Comparison of ENCODE assay signal across 26 cellular contexts in the genomic region with DNA sequence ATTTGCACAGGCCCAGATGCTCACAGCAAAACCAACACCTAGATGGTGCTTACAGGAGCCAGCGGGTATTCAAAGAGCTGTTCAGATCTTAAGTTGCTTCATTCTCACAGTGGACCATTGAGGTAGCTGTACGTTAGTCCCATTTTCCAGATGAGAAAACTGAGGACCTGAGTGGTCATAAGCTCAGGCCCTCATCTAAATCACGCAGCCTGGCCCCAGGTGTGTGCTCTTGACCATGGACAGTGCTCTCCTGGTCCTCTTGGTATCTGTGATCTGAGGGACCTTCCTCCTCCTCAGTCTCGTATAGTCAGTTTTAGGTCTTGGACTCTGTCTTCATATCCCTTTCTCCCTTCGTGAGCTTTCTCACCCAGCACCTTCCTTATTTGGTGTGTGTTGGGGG. TPM values are rescaled to one million over a fixed set of nuclear protein-coding genes. Genes with fewer than 3 reads are reported as not detected.
DNase-seq lines count a peak whose midpoint lies in the region; ATAC-seq, FAIRE-seq and TF ChIP-seq lines count a peak whose summit lies in the region.
"Had no signal": no experiment of that assay in that cellular context is flagged by ENCODE, and none has a peak within 500 bp of the region (broad histone marks: within the 10 kb centered on the region; RNA-seq: fewer than 3 reads in every experiment).

No MANE protein-coding gene starts in this region.

- H3K9me3 Mint-ChIP-seq in naive thymus-derived CD4-positive, alpha-beta T cell = no peaks in the 10 kb centered on the region
- H3K9me3 Mint-ChIP-seq: activated CD4-positive, alpha-beta memory T cell treated with anti-CD3 and anti-CD28 coated beads for 36 hours; activated naive CD8-positive, alpha-beta T cell treated with anti-CD3 and anti-CD28 coated beads for 36 hours; activated T-helper 2 cell treated with anti-CD3 and anti-CD28 coated beads, Interferon-gamma antibody, Interleukin-2, Interleukin-4, amounts not matched to agents 10 μg/mL and 5 μg/mL and 100 μg/mL, durations not matched to agents 14 hours and 24 hours and 36 hours; effector memory CD8-positive, alpha-beta T cell; GM23338 had no signal

- no peaks in the 10 kb centered on the region for H3K9me1 ChIP-seq in K562 (ENCODE audit: control insufficient read depth, insufficient read depth, low read length)

- no peaks in the 10 kb centered on the region for H3K4me1 Mint-ChIP-seq in naive thymus-derived CD4-positive, alpha-beta T cell
- H3K4me1 Mint-ChIP-seq: activated naive CD8-positive, alpha-beta T cell treated with anti-CD3 and anti-CD28 coated beads for 36 hours had no signal

- no peak overlapping the region for H3K27ac ChIP-seq in K562 (ENCODE audit: extremely low read depth, low read depth, low read length)
- H3K27ac ChIP-seq in muscle layer of colon (ENCODE audit: low read depth, low read length) = peak overlapping the region; percentile 64
- H3K27ac ChIP-seq in temporal lobe (ENCODE audit: low read depth, low read length) = peak overlapping the region; percentile 90
- H3K27ac ChIP-seq in naive thymus-derived CD4-positive, alpha-beta T cell (ENCODE audit: low read depth, low read length) = no peak overlapping the region
- H3K27ac ChIP-seq: colonic mucosa, lower lobe of right lung, testis had no signal

- BruUV-seq in K562 (replicated peaks; lab: Mats Ljungman, UMichigan) = no TSS peak

- intact Hi-C loops in K562 (cut with micrococcal nuclease) = no loop called here
- intact Hi-C loops in naive thymus-derived CD4-positive, alpha-beta T cell (cut with micrococcal nuclease) = no loop called here

- H3K27me3 Mint-ChIP-seq in naive thymus-derived CD4-positive, alpha-beta T cell = peaks cover 0 to 4% (median 0%) of the 10 kb centered on the region in 5 donors
- H3K27me3 Mint-ChIP-seq: activated CD4-positive, alpha-beta memory T cell treated with anti-CD3 and anti-CD28 coated beads for 36 hours; activated naive CD8-positive, alpha-beta T cell treated with anti-CD3 and anti-CD28 coated beads for 36 hours had no signal

- H3K9me3 ChIP-seq in K562 (replicated peaks; ENCODE audit: control insufficient read depth, insufficient read depth, low read depth, low read length) (no peaks in the 10 kb centered on the region), muscle layer of colon (ENCODE audit: low read length) (no peaks in the 10 kb centered on the region)
- H3K9me3 ChIP-seq in naive thymus-derived CD4-positive, alpha-beta T cell (ENCODE audit: control insufficient read depth in 2 of 3, low read length in 3 of 3) = no peaks in the 10 kb centered on the region
- H3K9me3 ChIP-seq: colonic mucosa, gastrocnemius medialis, lower lobe of right lung, testis had no signal

- FAIRE-seq in K562 (lab: Jason Lieb, UNC) = no peak
- FAIRE-seq: small intestine had no signal

- H3K36me3 ChIP-seq in K562 (ENCODE audit: control insufficient read depth, insufficient read depth, low read length) = no peaks in the 10 kb centered on the region
- H3K36me3 ChIP-seq in muscle layer of colon (ENCODE audit: insufficient read depth, low read length) = peaks cover 19% of the 10 kb centered on the region
- H3K36me3 ChIP-seq in naive thymus-derived CD4-positive, alpha-beta T cell (ENCODE audit: control insufficient read depth in 2 of 3, insufficient read depth in 3 of 3, low read length in 3 of 3) = no peaks in the 10 kb centered on the region
- H3K36me3 ChIP-seq: colonic mucosa had no signal

- H3K4me3 ChIP-seq in K562 (no peak overlapping the region), muscle layer of colon (ENCODE audit: low read depth in 1 of 2, low read length in 2 of 2) (no peak overlapping the region)
- no peak overlapping the region for H3K4me3 ChIP-seq in naive thymus-derived CD4-positive, alpha-beta T cell (ENCODE audit: low read length)
- H3K4me3 ChIP-seq: colonic mucosa, gastrocnemius medialis, GM23338, lower lobe of right lung, testis had no signal

- H3K36me3 Mint-ChIP-seq in naive thymus-derived CD4-positive, alpha-beta T cell = no peaks in the 10 kb centered on the region
- H3K36me3 Mint-ChIP-seq: activated CD4-positive, alpha-beta memory T cell treated with anti-CD3 and anti-CD28 coated beads for 36 hours; activated naive CD8-positive, alpha-beta T cell treated with anti-CD3 and anti-CD28 coated beads for 36 hours had no signal

- DNase-seq in K562 (ENCODE audit: extremely low read depth in 1 of 4, low spot score in 3 of 4) (no peak), midbrain (lab: John Stamatoyannopoulos, UW) (no peak)
- DNase-seq in naive thymus-derived CD4-positive, alpha-beta T cell = no peak
- DNase-seq: activated CD4-positive, alpha-beta memory T cell treated with anti-CD3 and anti-CD28 coated beads for 36 hours; activated CD4-positive, CD25-positive, alpha-beta regulatory T cell; activated naive CD8-positive, alpha-beta T cell treated with anti-CD3 and anti-CD28 coated beads for 36 hours; AML-193; effector memory CD8-positive, alpha-beta T cell; GDM1; islet precursor cell; MM.1S; NCI-H2081 treated with DMSO at 0.1 percent for 48 hours; NCI-H82; stimulated activated CD4-positive, alpha-beta T cell treated with anti-CD3 and anti-CD28 coated beads, Interleukin-2, amount 100 ng/mL, for 24 hours had no signal

- H2AFZ ChIP-seq in K562 (ENCODE audit: low read depth, low read length) = no peak overlapping the region
- H2AFZ ChIP-seq: GM23338 had no signal

- no peak overlapping the region for H3K4me2 ChIP-seq in K562 (ENCODE audit: insufficient read depth, low read length)
- H3K4me2 ChIP-seq: GM23338 had no signal

- TF ChIP-seq RAD21 in Ishikawa (IDR thresholded peaks at IDR 0.05; ENCODE audit: low read depth) = no peak
- no peak for TF ChIP-seq RAD21 in K562 (CRISPR knock-in tag; conservative IDR thresholded peaks at IDR 0.05 in 1 of 2, IDR thresholded peaks at IDR 0.05 in 1 of 2)

- TF ChIP-seq EP300 in Ishikawa (IDR thresholded peaks at IDR 0.05; ENCODE audit: borderline replicate concordance) = no peak
- no peak for TF ChIP-seq EP300 in K562 (IDR thresholded peaks at IDR 0.05; ENCODE audit: low read length)

- H3K4me1 ChIP-seq in K562 (replicated peaks in 1 of 2; ENCODE audit: control insufficient read depth in 2 of 2, insufficient read depth in 2 of 2, low read length in 2 of 2) = no peaks in the 10 kb centered on the region
- peaks cover 33% of the 10 kb centered on the region for H3K4me1 ChIP-seq in muscle layer of colon (ENCODE audit: insufficient read depth, low read length)
- no peaks in the 10 kb centered on the region for H3K4me1 ChIP-seq in naive thymus-derived CD4-positive, alpha-beta T cell (ENCODE audit: control insufficient read depth in 2 of 2, insufficient read depth in 2 of 2, low read length in 2 of 2)
- H3K4me1 ChIP-seq: colonic mucosa, testis had no signal

- no peak for ATAC-seq in K562
- no peak for ATAC-seq in GM21423 (IDR thresholded peaks at IDR 0.05; ENCODE audit: unreplicated experiment)
- ATAC-seq in naive thymus-derived CD4-positive, alpha-beta T cell = no peak
- ATAC-seq: effector memory CD8-positive, alpha-beta T cell; GM23338 had no signal

- no peaks in the 10 kb centered on the region; the same call in 1 of the 2 replicates for H4K20me1 ChIP-seq in K562 (replicated peaks; ENCODE audit: control insufficient read depth, insufficient read depth, low read length)

- POLR2A ChIA-PET in K562 (lab: Yijun Ruan, JAX) = interaction anchor here (0.9 kb wide), 1 partner anchor 12 kb away, joined by 3 read pairs; no protein-coding TSS in a partner anchor
- POLR2A ChIA-PET in naive thymus-derived CD4-positive, alpha-beta T cell (lab: Charles Lee) = no interaction called here

- TF ChIP-seq CTCF in K562 (IDR thresholded peaks at IDR 0.05 in 2 of 3, conservative IDR thresholded peaks at IDR 0.05 in 1 of 3; ENCODE audit: insufficient read depth in 2 of 3, low read depth in 1 of 3, low read length in 3 of 3) = no peak

- no peaks in the 10 kb centered on the region for H3K79me2 ChIP-seq in K562 (ENCODE audit: control insufficient read depth, insufficient read depth, low read length)

- H3K4me3 Mint-ChIP-seq in naive thymus-derived CD4-positive, alpha-beta T cell = no peak overlapping the region
- H3K4me3 Mint-ChIP-seq: activated CD4-positive, alpha-beta memory T cell treated with anti-CD3 and anti-CD28 coated beads for 36 hours; activated naive CD8-positive, alpha-beta T cell treated with anti-CD3 and anti-CD28 coated beads for 36 hours; effector memory CD8-positive, alpha-beta T cell; GM23338 had no signal

- H3K9ac ChIP-seq in K562 (ENCODE audit: insufficient read depth in 1 of 2, low read depth in 2 of 2, low read length in 2 of 2) = no peak overlapping the region
- H3K9ac ChIP-seq in muscle layer of colon (ENCODE audit: low read length) = no peak overlapping the region

- CTCF ChIA-PET in K562 (lab: Yijun Ruan, JAX; ENCODE audit: low intra/inter-chr PET ratio) = no interaction called here
- CTCF ChIA-PET in naive thymus-derived CD4-positive, alpha-beta T cell (lab: Charles Lee) = no interaction called here

- in situ Hi-C loops in K562 (cut with MboI) = no loop called here

- H3K27ac Mint-ChIP-seq in naive thymus-derived CD4-positive, alpha-beta T cell = no peak overlapping the region
- H3K27ac Mint-ChIP-seq: activated CD4-positive, alpha-beta memory T cell treated with anti-CD3 and anti-CD28 coated beads for 36 hours; activated naive CD8-positive, alpha-beta T cell treated with anti-CD3 and anti-CD28 coated beads for 36 hours; activated T-helper 2 cell treated with anti-CD3 and anti-CD28 coated beads, Interferon-gamma antibody, Interleukin-2, Interleukin-4, amounts not matched to agents 10 μg/mL and 5 μg/mL and 100 μg/mL, durations not matched to agents 14 hours and 24 hours and 36 hours; GM23338 had no signal

- H3K27me3 ChIP-seq in K562 (ENCODE audit: control insufficient read depth in 2 of 2, insufficient read depth in 2 of 2, low read length in 2 of 2) (peaks cover 5 to 51% of the 10 kb centered on the region in 2 experiments; a peak in 3 of 5 replicates), muscle layer of colon (ENCODE audit: control insufficient read depth in 1 of 2, insufficient read depth in 2 of 2, low read length in 2 of 2) (no peaks in the 10 kb centered on the region)
- no peaks in the 10 kb centered on the region for H3K27me3 ChIP-seq in naive thymus-derived CD4-positive, alpha-beta T cell (ENCODE audit: control insufficient read depth in 2 of 2, insufficient read depth in 2 of 2, low read length in 2 of 2)
- H3K27me3 ChIP-seq: colonic mucosa, gastrocnemius medialis, testis had no signal

- 4% methylated on average over 4 of the region's 5 CpGs for WGBS in K562 (ENCODE audit: insufficient coverage, low coverage, missing lambda C conversion rate)

- TF ChIP-seq POLR2A in K562 (conservative IDR thresholded peaks at IDR 0.05) = no peak

RNA-seq across cellular contexts. Expression of a gene that starts 43.7 kb away (rescaled TPM):
- total RNA-seq in K562 (2011; cell fraction: chromatin; rRNA removed; ENCODE audit: low replicate concordance) = not detected in 2 replicates
- total RNA-seq in K562 (2011; cell fraction: nucleolus; rRNA removed) = not detected in 2 replicates
- total RNA-seq in K562 (2011; cell fraction: nucleoplasm; rRNA removed) = not detected in 2 replicates
- total RNA-seq in K562 (2014; rRNA removed) (not detected in 2 replicates), K562 (2014; rRNA removed; fragmentation: Illumina TruSeq; extraction: Trizol) (0.15 TPM in 1 of 2 replicates, not detected in the other), K562 (2015; rRNA removed; fragmentation: Illumina TruSeq; extraction: Trizol) (0.11 TPM in 1 of 2 replicates, not detected in the other), K562 (2021) (0.11 and 0.16 TPM in 2 replicates), temporal lobe (46.7 TPM)
- polyA plus RNA-seq in K562 (2011; rRNA removed) (0.04 TPM in 1 of 2 replicates, not detected in the other), K562 (2014; fragmentation: Illumina TruSeq; extraction: Trizol) (not detected in 2 replicates), K562 (2014; fragmentation: Nextera tagmentation; extraction: Ambion mirVana) (under 1 TPM in 1 of 2 experiments, not detected in 1; 0.06 TPM), K562 (2014; rRNA removed) (not detected in 2 replicates)
- 0.10 TPM in 1 of 2 replicates, not detected in the other for polyA plus RNA-seq in K562 (2011; cell fraction: cytosol; rRNA removed)
- polyA plus RNA-seq in K562 (2011; cell fraction: nucleus; rRNA removed) = not detected in 2 replicates
- polyA plus RNA-seq in K562 (2012) = 0.25 TPM in 1 of 2 replicates, not detected in the other
- polyA minus RNA-seq in K562 (2011; rRNA and poly(A)+ RNA removed) = not detected in 2 replicates
- 0.91 TPM in 1 of 2 replicates, not detected in the other for polyA minus RNA-seq in K562 (2011; cell fraction: cytosol; rRNA and poly(A)+ RNA removed)
- polyA minus RNA-seq in K562 (2011; cell fraction: nucleus; rRNA and poly(A)+ RNA removed) = not detected in 2 replicates
- under 1 TPM in 4 of 5 experiments, not detected in 1; 0.22 to 0.64 (median 0.40) TPM for total RNA-seq in naive thymus-derived CD4-positive, alpha-beta T cell
- not detected for polyA plus RNA-seq in naive thymus-derived CD4-positive, alpha-beta T cell
- total RNA-seq: activated CD4-positive, alpha-beta memory T cell treated with anti-CD3 and anti-CD28 coated beads for 36 hours; activated naive CD8-positive, alpha-beta T cell treated with anti-CD3 and anti-CD28 coated beads for 36 hours; activated T-helper 2 cell treated with anti-CD3 and anti-CD28 coated beads, Interferon-gamma antibody, Interleukin-2, Interleukin-4, amounts not matched to agents 10 μg/mL and 5 μg/mL and 100 μg/mL, durations not matched to agents 14 hours and 24 hours and 36 hours had no signal

RNA-seq across cellular contexts. Expression of a gene that starts 50.6 kb away (rescaled TPM):
- total RNA-seq in K562 (2011; cell fraction: chromatin; rRNA removed; ENCODE audit: low replicate concordance) = not detected in 2 replicates
- not detected in 2 replicates for total RNA-seq in K562 (2011; cell fraction: nucleolus; rRNA removed)
- total RNA-seq in K562 (2011; cell fraction: nucleoplasm; rRNA removed) = not detected in 2 replicates
- total RNA-seq in K562 (2014; rRNA removed) (not detected in 2 replicates), K562 (2014; rRNA removed; fragmentation: Illumina TruSeq; extraction: Trizol) (not detected in 2 replicates), K562 (2015; rRNA removed; fragmentation: Illumina TruSeq; extraction: Trizol) (not detected in 2 replicates), K562 (2021) (not detected in 2 replicates), temporal lobe (not detected)
- polyA plus RNA-seq in K562 (2011; rRNA removed) (not detected in 2 replicates), K562 (2014; fragmentation: Illumina TruSeq; extraction: Trizol) (not detected in 2 replicates), K562 (2014; fragmentation: Nextera tagmentation; extraction: Ambion mirVana) (not detected), K562 (2014; rRNA removed) (not detected in 2 replicates)
- not detected in 2 replicates for polyA plus RNA-seq in K562 (2011; cell fraction: cytosol; rRNA removed)
- not detected in 2 replicates for polyA plus RNA-seq in K562 (2011; cell fraction: nucleus; rRNA removed)
- polyA plus RNA-seq in K562 (2012) = not detected in 2 replicates
- polyA minus RNA-seq in K562 (2011; rRNA and poly(A)+ RNA removed) = not detected in 2 replicates
- polyA minus RNA-seq in K562 (2011; cell fraction: cytosol; rRNA and poly(A)+ RNA removed) = not detected in 2 replicates
- polyA minus RNA-seq in K562 (2011; cell fraction: nucleus; rRNA and poly(A)+ RNA removed) = not detected in 2 replicates
- not detected for total RNA-seq in naive thymus-derived CD4-positive, alpha-beta T cell
- polyA plus RNA-seq in naive thymus-derived CD4-positive, alpha-beta T cell = not detected
- total RNA-seq: activated CD4-positive, alpha-beta memory T cell treated with anti-CD3 and anti-CD28 coated beads for 36 hours; activated naive CD8-positive, alpha-beta T cell treated with anti-CD3 and anti-CD28 coated beads for 36 hours; activated T-helper 2 cell treated with anti-CD3 and anti-CD28 coated beads, Interferon-gamma antibody, Interleukin-2, Interleukin-4, amounts not matched to agents 10 μg/mL and 5 μg/mL and 100 μg/mL, durations not matched to agents 14 hours and 24 hours and 36 hours; colonic mucosa; esophagus mucosa; gastrocnemius medialis; GM23338; lower lobe of right lung had no signal
- polyA plus RNA-seq: GM23338, small intestine had no signal

RNA-seq across cellular contexts. Expression of a gene that starts 55.5 kb away (rescaled TPM):
- not detected in 2 replicates for total RNA-seq in K562 (2011; cell fraction: chromatin; rRNA removed; ENCODE audit: low replicate concordance)
- total RNA-seq in K562 (2011; cell fraction: nucleolus; rRNA removed) = not detected in 2 replicates
- total RNA-seq in K562 (2011; cell fraction: nucleoplasm; rRNA removed) = not detected in 2 replicates
- total RNA-seq in K562 (2014; rRNA removed) (not detected in 2 replicates), K562 (2014; rRNA removed; fragmentation: Illumina TruSeq; extraction: Trizol) (not detected in 2 replicates), K562 (2015; rRNA removed; fragmentation: Illumina TruSeq; extraction: Trizol) (not detected in 2 replicates), K562 (2021) (0.07 TPM in 2 replicates), temporal lobe (under 0.01 TPM)
- polyA plus RNA-seq in K562 (2011; rRNA removed) (0.01 TPM in 1 of 2 replicates, not detected in the other), K562 (2014; fragmentation: Illumina TruSeq; extraction: Trizol) (not detected in 2 replicates), K562 (2014; fragmentation: Nextera tagmentation; extraction: Ambion mirVana) (not detected), K562 (2014; rRNA removed) (not detected in 2 replicates)
- 0.07 TPM in 1 of 2 replicates, not detected in the other for polyA plus RNA-seq in K562 (2011; cell fraction: cytosol; rRNA removed)
- polyA plus RNA-seq in K562 (2011; cell fraction: nucleus; rRNA removed) = 0.30 TPM in 1 of 2 replicates, not detected in the other
- 0.01 TPM in 1 of 2 replicates, not detected in the other for polyA plus RNA-seq in K562 (2012)
- 0.04 TPM in 1 of 2 replicates, not detected in the other for polyA minus RNA-seq in K562 (2011; rRNA and poly(A)+ RNA removed)
- not detected in 2 replicates for polyA minus RNA-seq in K562 (2011; cell fraction: cytosol; rRNA and poly(A)+ RNA removed)
- polyA minus RNA-seq in K562 (2011; cell fraction: nucleus; rRNA and poly(A)+ RNA removed) = under 0.01 TPM in 1 of 2 replicates, not detected in the other
- not detected for total RNA-seq in naive thymus-derived CD4-positive, alpha-beta T cell
- polyA plus RNA-seq in naive thymus-derived CD4-positive, alpha-beta T cell = not detected
- total RNA-seq: activated CD4-positive, alpha-beta memory T cell treated with anti-CD3 and anti-CD28 coated beads for 36 hours; activated naive CD8-positive, alpha-beta T cell treated with anti-CD3 and anti-CD28 coated beads for 36 hours; activated T-helper 2 cell treated with anti-CD3 and anti-CD28 coated beads, Interferon-gamma antibody, Interleukin-2, Interleukin-4, amounts not matched to agents 10 μg/mL and 5 μg/mL and 100 μg/mL, durations not matched to agents 14 hours and 24 hours and 36 hours had no signal

Comparison
In these comparisons a context has a peak if more than half of its experiments do, and no peak if none do; other contexts are left out.
1. H3K27ac ChIP-seq: peak in muscle layer of colon (single experiment) and temporal lobe (single experiment); none in K562 (single experiment) and naive thymus-derived CD4-positive, alpha-beta T cell (single experiment).
2. RNA of a gene that starts 43.7 kb away (total RNA-seq): 46.7 TPM in temporal lobe (single experiment); 0.22 to 0.64 TPM in naive thymus-derived CD4-positive, alpha-beta T cell and 0.11 to 0.16 TPM in K562; every median in the first group is over 10 times any median in the second.